Comparison of ENCODE assay signal across 8 cellular contexts in genomic region chr6:106444777-106445507, GRCh38.
DNase-seq lines count a peak whose midpoint lies in the region; ATAC-seq, FAIRE-seq and TF ChIP-seq lines count a peak whose summit lies in the region.

No MANE protein-coding gene starts in this region.

- H3K4me1 Mint-ChIP-seq in activated T-cell treated with anti-CD3 and anti-CD28 coated beads, Interleukin-2, amount 50 U/mL, for 24 hours (ENCODE audit: low read depth), result peaks cover 19% of the 10 kb centered on the region

- no peaks in the 10 kb centered on the region for H3K9me2 ChIP-seq in SK-N-SH

- FAIRE-seq in endothelial cell of umbilical vein (lab: Jason Lieb, UNC), result peak; percentile 93

- H3K4me3 ChIP-seq in SK-N-SH (ENCODE audit: low read depth in 2 of 2, low read length in 1 of 2) (no peak overlapping the region), endothelial cell of umbilical vein (replicated peaks in 1 of 3; ENCODE audit: insufficient read depth in 1 of 3, low read depth in 1 of 3, low read length in 3 of 3) (no peak overlapping the region), mucosa of descending colon (no peak overlapping the region)

- WGBS in SK-N-SH (ENCODE audit: low lambda C conversion rate), result 6% methylated on average over 4 of the region's 4 CpGs

- peaks cover 20% of the 10 kb centered on the region for H3K27me3 ChIP-seq in SK-N-SH (ENCODE audit: insufficient read depth)
- peaks cover 14 to 29% of the 10 kb centered on the region in 2 experiments for H3K27me3 ChIP-seq in endothelial cell of umbilical vein (ENCODE audit: control insufficient read depth in 2 of 2, insufficient read depth in 2 of 2, low read length in 2 of 2)

- POLR2A ChIA-PET in SK-N-SH (lab: Yijun Ruan, JAX), result no interaction called here
- POLR2A ChIA-PET in endothelial cell of umbilical vein (lab: Charles Lee), result no interaction called here

- no peaks in the 10 kb centered on the region for H3F3A ChIP-seq in SK-N-SH (replicated peaks; ENCODE audit: insufficient read depth)

- no peak overlapping the region for H3K9ac ChIP-seq in SK-N-SH
- no peak overlapping the region for H3K9ac ChIP-seq in endothelial cell of umbilical vein (replicated peaks; ENCODE audit: extremely low read depth, insufficient read depth, low read length)

- no peak overlapping the region for H3K27ac Mint-ChIP-seq in activated T-cell treated with anti-CD3 and anti-CD28 coated beads, Interleukin-2, amount 50 U/mL, for 24 hours

- CTCF ChIA-PET in SK-N-SH (lab: Yijun Ruan, JAX) (interaction anchor here (0.6 to 6.7 kb wide), 42 partner anchors 11 to 1536 kb away, joined by 3 to 64 read pairs (median 4); partner anchors contain the start of gene CRYBG1), endothelial cell of umbilical vein (lab: Charles Lee) (interaction anchor here (0.7 to 15.9 kb wide), 13 partner anchors 15 to 553 kb away, joined by 3 to 397 read pairs (median 9); no protein-coding TSS in a partner anchor)

- no peak for TF ChIP-seq POLR2A in endothelial cell of umbilical vein (IDR thresholded peaks at IDR 0.05; ENCODE audit: low read depth, low read length)

- H3K79me2 ChIP-seq in SK-N-SH (ENCODE audit: insufficient read depth) (no peaks in the 10 kb centered on the region), endothelial cell of umbilical vein (ENCODE audit: control insufficient read depth, insufficient read depth, low read length) (no peaks in the 10 kb centered on the region)

- H3K9me3 ChIP-seq in SK-N-SH (no peaks in the 10 kb centered on the region), endothelial cell of umbilical vein (replicated peaks; ENCODE audit: control insufficient read depth, insufficient read depth, low read length) (no peaks in the 10 kb centered on the region), mucosa of descending colon (no peaks in the 10 kb centered on the region)

- no peaks in the 10 kb centered on the region for H3K36me3 ChIP-seq in SK-N-SH (replicated peaks in 1 of 2; ENCODE audit: control insufficient read depth in 1 of 2, insufficient read depth in 2 of 2, low read length in 1 of 2)
- H3K36me3 ChIP-seq in endothelial cell of umbilical vein (ENCODE audit: control insufficient read depth in 2 of 2, extremely low read depth in 1 of 2, insufficient read depth in 2 of 2, low read length in 2 of 2), result no peaks in the 10 kb centered on the region
- no peaks in the 10 kb centered on the region for H3K36me3 ChIP-seq in mucosa of descending colon (ENCODE audit: low read depth)

- ATAC-seq in GM21717 (IDR thresholded peaks at IDR 0.05; ENCODE audit: unreplicated experiment), result peak; percentile 64
- peak; percentile 79 for ATAC-seq in mucosa of descending colon
- ATAC-seq in GM19455 (IDR thresholded peaks at IDR 0.05; ENCODE audit: unreplicated experiment), result no peak

- TF ChIP-seq EP300 in SK-N-SH (IDR thresholded peaks at IDR 0.05; ENCODE audit: borderline replicate concordance in 1 of 2, low read depth in 1 of 2, low read length in 1 of 2), result no peak

- H3K4me3 Mint-ChIP-seq in activated T-cell treated with anti-CD3 and anti-CD28 coated beads, Interleukin-2, amount 50 U/mL, for 24 hours, result no peak overlapping the region

- no peaks in the 10 kb centered on the region for H3K9me3 Mint-ChIP-seq in activated T-cell treated with anti-CD3 and anti-CD28 coated beads, Interleukin-2, amount 50 U/mL, for 24 hours

- H3K9me1 ChIP-seq in endothelial cell of umbilical vein (replicated peaks; ENCODE audit: control insufficient read depth, extremely low read depth, insufficient read depth, low read length), result no peaks in the 10 kb centered on the region

- peaks cover 38% of the 10 kb centered on the region for H3K27me3 Mint-ChIP-seq in activated T-cell treated with anti-CD3 and anti-CD28 coated beads, Interleukin-2, amount 50 U/mL, for 24 hours

- H3K4me2 ChIP-seq in SK-N-SH (no peak overlapping the region), endothelial cell of umbilical vein (ENCODE audit: insufficient read depth, low read length) (no peak overlapping the region)

- H4K20me1 ChIP-seq in SK-N-SH (ENCODE audit: insufficient read depth), result no peaks in the 10 kb centered on the region
- H4K20me1 ChIP-seq in endothelial cell of umbilical vein (replicated peaks; ENCODE audit: control insufficient read depth, extremely low read depth, insufficient read depth, low read length), result no peaks in the 10 kb centered on the region

- BruUV-seq in endothelial cell of umbilical vein (replicated peaks; lab: Mats Ljungman, UMichigan), result no TSS peak

- peak; percentile 81 for TF ChIP-seq RAD21 in SK-N-SH (IDR thresholded peaks at IDR 0.05; ENCODE audit: low read length)

- H3K4me1 ChIP-seq in SK-N-SH (ENCODE audit: control insufficient read depth in 1 of 2, insufficient read depth in 2 of 2, low read depth in 1 of 2, low read length in 1 of 2) (no peaks in the 10 kb centered on the region), endothelial cell of umbilical vein (ENCODE audit: control insufficient read depth, extremely low read depth, insufficient read depth, low read length) (no peaks in the 10 kb centered on the region), mucosa of descending colon (ENCODE audit: low read depth) (peaks cover 16% of the 10 kb centered on the region)

- dilution Hi-C loops in endothelial cell of umbilical vein (cut with MboI; ENCODE audit: extremely low pct_ligation_motif_present, low sequenced_read_pairs), result loop anchor here (25.0 kb wide), 1 partner anchor 117 kb away; no protein-coding TSS in a partner anchor

- no peaks in the 10 kb centered on the region for H3K36me3 Mint-ChIP-seq in activated T-cell treated with anti-CD3 and anti-CD28 coated beads, Interleukin-2, amount 50 U/mL, for 24 hours (ENCODE audit: low read depth)

- TF ChIP-seq CTCF in SK-N-SH (IDR thresholded peaks at IDR 0.05) (peak; percentile 82), endothelial cell of umbilical vein (IDR thresholded peaks at IDR 0.05; ENCODE audit: extremely low read depth in 1 of 2, insufficient read depth in 1 of 2, low read depth in 1 of 2, low read length in 2 of 2) (peak; percentile 61 to 68), mucosa of descending colon (IDR thresholded peaks at IDR 0.05) (peak; percentile 70)

- H3K27ac ChIP-seq in SK-N-SH (ENCODE audit: low read depth in 2 of 2, low read length in 1 of 2) (no peak overlapping the region), endothelial cell of umbilical vein (ENCODE audit: insufficient read depth, low read depth, low read length) (no peak overlapping the region)

- no peak overlapping the region for H2AFZ ChIP-seq in SK-N-SH (ENCODE audit: low read depth)
- no peak overlapping the region for H2AFZ ChIP-seq in endothelial cell of umbilical vein (ENCODE audit: low read depth, low read length)

- intact Hi-C loops in endothelial cell of umbilical vein (cut with micrococcal nuclease) (loop anchor here (1.0 to 10.0 kb wide), 5 partner anchors 106 to 960 kb away; partner anchors contain the start of gene BEND3), mucosa of descending colon (cut with DNase I, micrococcal nuclease) (loop anchor here (5.0 to 10.0 kb wide), 4 partner anchors 67 to 532 kb away; partner anchors contain the start of gene CD24 (in 1 of the 2))

- peak; percentile 16 for DNase-seq in activated T-cell treated with anti-CD3 and anti-CD28 coated beads for 4 hours
- DNase-seq in activated T-cell treated with anti-CD3 and anti-CD28 coated beads, Interleukin-2, amount 50 U/mL, for 24 hours, result no peak
- DNase-seq in NAMALWA (ENCODE audit: low spot score), result peak; percentile 85
- peak; percentile 67 for DNase-seq in SK-N-SH
- DNase-seq in endothelial cell of umbilical vein (ENCODE audit: low read depth, low spot score), result peak; percentile 52
- DNase-seq in mucosa of descending colon, result peak in 1 of 3 donors; percentile 59

TF ChIP-seq in SK-N-SH, 30 proteins besides CTCF, POLR2A, EP300 and RAD21:
- TF ChIP-seq SMC3 (IDR thresholded peaks at IDR 0.05; ENCODE audit: low read depth, low read length) (peak; percentile 81), GATA2 (CRISPR knock-in tag; IDR thresholded peaks at IDR 0.05) (no peak), TAF1 (IDR thresholded peaks at IDR 0.05; ENCODE audit: borderline replicate concordance, low read depth, low read length) (no peak), NFIC (IDR thresholded peaks at IDR 0.05; ENCODE audit: borderline replicate concordance) (no peak)

TF ChIP-seq in endothelial cell of umbilical vein, 7 proteins besides CTCF, POLR2A, EP300 and RAD21:
- TF ChIP-seq GATA2 (IDR thresholded peaks at IDR 0.05; ENCODE audit: insufficient read depth, insufficient read length, low read depth, low read length) (no peak), MYC (IDR thresholded peaks at IDR 0.05; ENCODE audit: low read depth, low read length) (no peak), MAX (IDR thresholded peaks at IDR 0.05; ENCODE audit: insufficient read depth, insufficient read length) (no peak), FOS (IDR thresholded peaks at IDR 0.05; ENCODE audit: borderline replicate concordance, insufficient read depth, low read length) (no peak), EZH2 (IDR thresholded peaks at IDR 0.05; ENCODE audit: borderline replicate concordance, low read depth, low read length, severe bottlenecking) (no peak), POLR2AphosphoS5 (IDR thresholded peaks at IDR 0.05; ENCODE audit: insufficient read depth, low read depth, low read length) (no peak), JUN (IDR thresholded peaks at IDR 0.05; ENCODE audit: borderline replicate concordance, insufficient read depth, insufficient read length, low read depth) (no peak)
